2 cellular contexts compared by ENCODE assay signal in genomic region chr5:167219296-167219695, GRCh38.
TF ChIP-seq lines count a peak whose summit lies in the region.

No MANE protein-coding gene starts in this region.

TF ChIP-seq in GM23338, 12 proteins besides CTCF, POLR2A, EP300 and RAD21:
- TF ChIP-seq ZNF331 (CRISPR knock-in tag; IDR thresholded peaks at IDR 0.05; ENCODE audit: low read depth), result no peak
- TF ChIP-seq ETS1 (IDR thresholded peaks at IDR 0.05), result no peak
- no peak for TF ChIP-seq JUNB (IDR thresholded peaks at IDR 0.05; ENCODE audit: unreplicated experiment)
- no peak for TF ChIP-seq STAT1 (IDR thresholded peaks at IDR 0.05; ENCODE audit: unreplicated experiment)
- TF ChIP-seq EZH2phosphoT487 (IDR thresholded peaks at IDR 0.05; ENCODE audit: unreplicated experiment), result no peak
TF ChIP-seq in GM23338: peak in this region for 0.

TF ChIP-seq in H1, 55 proteins besides CTCF, POLR2A, EP300 and RAD21:
- TF ChIP-seq KDM5A (IDR thresholded peaks at IDR 0.05; ENCODE audit: low read length) (no peak), POU5F1 (IDR thresholded peaks at IDR 0.05; ENCODE audit: low read depth, low read length) (no peak), KDM4A (IDR thresholded peaks at IDR 0.05; ENCODE audit: low read depth, low read length, severe bottlenecking) (no peak), GABPA (IDR thresholded peaks at IDR 0.05; ENCODE audit: borderline replicate concordance, insufficient read depth, low read length) (no peak), POLR2AphosphoS5 (IDR thresholded peaks at IDR 0.05; ENCODE audit: low read depth, low read length) (no peak), TCF12 (IDR thresholded peaks at IDR 0.05; ENCODE audit: low read depth, low read length) (no peak), PHF8 (conservative IDR thresholded peaks at IDR 0.05; ENCODE audit: low read depth, low read length) (no peak), KDM1A (IDR thresholded peaks at IDR 0.05; ENCODE audit: borderline replicate concordance, low read length) (no peak), JUN (IDR thresholded peaks at IDR 0.05; ENCODE audit: low read depth, low read length) (no peak), TAF7 (optimal IDR thresholded peaks at IDR 0.05; ENCODE audit: borderline replicate concordance, low read depth, low read length) (no peak), RXRA (IDR thresholded peaks at IDR 0.05; ENCODE audit: insufficient read depth, low read depth, low read length) (no peak), BACH1 (IDR thresholded peaks at IDR 0.05; ENCODE audit: low read length) (no peak), TEAD4 (IDR thresholded peaks at IDR 0.05; ENCODE audit: low read depth, low read length) (no peak), SAP30 (IDR thresholded peaks at IDR 0.05; ENCODE audit: insufficient read depth, insufficient replicate concordance, low read length) (no peak)
